Comparison of ENCODE assay signal across 16 cellular contexts in the genomic region with DNA sequence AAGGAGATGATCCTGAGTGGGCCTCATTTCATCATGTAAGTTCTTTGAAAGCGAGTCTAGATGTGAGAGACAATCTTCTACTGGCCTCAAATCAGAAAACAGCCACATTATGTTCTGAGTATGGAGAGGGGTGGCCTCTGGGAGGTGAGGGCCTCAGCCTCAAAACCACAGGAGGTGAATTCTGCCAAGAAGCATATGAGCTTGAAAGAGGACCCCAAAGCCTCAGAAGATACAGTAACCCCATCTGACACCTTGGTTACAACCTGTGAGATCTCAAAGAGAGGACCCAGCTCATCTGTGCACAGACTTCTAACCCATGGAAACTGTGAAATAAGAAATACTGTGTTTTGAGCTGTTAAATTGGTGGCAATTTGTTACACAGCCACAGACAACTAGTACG.
DNase-seq lines count a peak whose midpoint lies in the region; ATAC-seq lines count a peak whose summit lies in the region.
"Had no signal": no experiment of that assay in that cellular context is flagged by ENCODE, and none has a peak within 500 bp of the region (broad histone marks: within the 10 kb centered on the region; RNA-seq: fewer than 3 reads in every experiment).

No MANE protein-coding gene starts in this region.

- DNase-seq in CD8-positive, alpha-beta memory T cell, result peak in 3 of 5 donors; percentile 25 to 41 (median 34)
- DNase-seq in T-cell (peak in 11 of 34 experiments; percentile 1 to 37 (median 5)), medulla oblongata (ENCODE audit: extremely low spot score) (no peak), GM03348 (ENCODE audit: low spot score) (no peak)
- DNase-seq in central memory CD8-positive, alpha-beta T cell (ENCODE audit: low spot score in 2 of 2), result peak in 1 of 2 donors; percentile 33
- DNase-seq in stimulated activated effector memory CD8-positive, alpha-beta T cell treated with anti-CD3 and anti-CD28 coated beads, Interleukin-12 subunit alpha, Interleukin-12 subunit beta, amount 100 ng/mL, for 72 hours (ENCODE audit: low spot score in 2 of 2), result no peak
- DNase-seq: C1 segment of cervical spinal cord; DMS79 treated with DMSO at 0.1 percent for 48 hours; NCI-H1092 treated with DMSO at 0.1 percent for 48 hours; NCI-H2081 treated with DMSO at 0.1 percent for 48 hours; NCI-H510A; NCI-H748 treated with DMSO at 0.1 percent for 48 hours; NK-92 treated with Interleukin-12 subunit alpha and Interleukin-12 subunit beta, amount 100 ng/mL, for 24 hours; Right ventricle myocardium superior had no signal

- H3K4me1 Mint-ChIP-seq in CD8-positive, alpha-beta memory T cell, result peaks cover 81 to 97% (median 94%) of the 10 kb centered on the region in 3 donors
- H3K4me1 Mint-ChIP-seq in T-cell, result peaks cover 78 to 86% (median 83%) of the 10 kb centered on the region in 3 donors
- H3K4me1 Mint-ChIP-seq in central memory CD8-positive, alpha-beta T cell, result peaks cover 63% of the 10 kb centered on the region
- peaks cover 42% of the 10 kb centered on the region for H3K4me1 Mint-ChIP-seq in stimulated activated effector memory CD8-positive, alpha-beta T cell treated with anti-CD3 and anti-CD28 coated beads, Interleukin-12 subunit alpha, Interleukin-12 subunit beta, amount 100 ng/mL, for 72 hours

- ATAC-seq in T-cell (replicated peaks in 1 of 4) (peak in 3 of 4 experiments; percentile 40 to 59 (median 44)), HG03571 (IDR thresholded peaks at IDR 0.05; ENCODE audit: unreplicated experiment) (no peak)
- peak; percentile 80 for ATAC-seq in central memory CD8-positive, alpha-beta T cell (replicated peaks; ENCODE audit: extremely low read depth, poor library complexity, severe bottlenecking)
- ATAC-seq in stimulated activated effector memory CD8-positive, alpha-beta T cell treated with anti-CD3 and anti-CD28 coated beads, Interleukin-12 subunit alpha, Interleukin-12 subunit beta, amount 100 ng/mL, for 72 hours, result peak; percentile 79

- peaks cover 28% of the 10 kb centered on the region for H3K4me1 ChIP-seq in CD8-positive, alpha-beta memory T cell (ENCODE audit: insufficient read depth, low read length)
- H3K4me1 ChIP-seq: HAP-1 had no signal

- H3K27me3 Mint-ChIP-seq in CD8-positive, alpha-beta memory T cell, result no peaks in the 10 kb centered on the region
- no peaks in the 10 kb centered on the region for H3K27me3 Mint-ChIP-seq in T-cell
- H3K27me3 Mint-ChIP-seq in central memory CD8-positive, alpha-beta T cell, result no peaks in the 10 kb centered on the region

- no peaks in the 10 kb centered on the region for H3K9me3 Mint-ChIP-seq in CD8-positive, alpha-beta memory T cell
- no peaks in the 10 kb centered on the region for H3K9me3 Mint-ChIP-seq in T-cell
- no peaks in the 10 kb centered on the region for H3K9me3 Mint-ChIP-seq in central memory CD8-positive, alpha-beta T cell
- H3K9me3 Mint-ChIP-seq in stimulated activated effector memory CD8-positive, alpha-beta T cell treated with anti-CD3 and anti-CD28 coated beads, Interleukin-12 subunit alpha, Interleukin-12 subunit beta, amount 100 ng/mL, for 72 hours, result no peaks in the 10 kb centered on the region

- H3K9me3 ChIP-seq in CD8-positive, alpha-beta memory T cell (ENCODE audit: low read length), result no peaks in the 10 kb centered on the region
- H3K9me3 ChIP-seq: HAP-1 had no signal

- H3K4me3 ChIP-seq in CD8-positive, alpha-beta memory T cell (ENCODE audit: low read length), result no peak overlapping the region
- H3K4me3 ChIP-seq: HAP-1 had no signal

- no peaks in the 10 kb centered on the region for H3K36me3 ChIP-seq in CD8-positive, alpha-beta memory T cell (ENCODE audit: insufficient read depth, low read length)
- H3K36me3 ChIP-seq: HAP-1 had no signal

- H3K27ac Mint-ChIP-seq in CD8-positive, alpha-beta memory T cell, result peak overlapping the region in 6 of 8 donors; percentile 12 to 70 (median 54)
- peak overlapping the region; percentile 55 to 62 for H3K27ac Mint-ChIP-seq in T-cell
- H3K27ac Mint-ChIP-seq in central memory CD8-positive, alpha-beta T cell (ENCODE audit: low read depth), result peak overlapping the region; percentile 68
- peak overlapping the region; percentile 74 for H3K27ac Mint-ChIP-seq in stimulated activated effector memory CD8-positive, alpha-beta T cell treated with anti-CD3 and anti-CD28 coated beads, Interleukin-12 subunit alpha, Interleukin-12 subunit beta, amount 100 ng/mL, for 72 hours

- H3K4me3 Mint-ChIP-seq in CD8-positive, alpha-beta memory T cell, result peak overlapping the region in 3 of 7 donors; percentile 10 to 39 (median 36)
- H3K4me3 Mint-ChIP-seq in T-cell, result no peak overlapping the region
- no peak overlapping the region for H3K4me3 Mint-ChIP-seq in central memory CD8-positive, alpha-beta T cell
- H3K4me3 Mint-ChIP-seq in stimulated activated effector memory CD8-positive, alpha-beta T cell treated with anti-CD3 and anti-CD28 coated beads, Interleukin-12 subunit alpha, Interleukin-12 subunit beta, amount 100 ng/mL, for 72 hours, result no peak overlapping the region

- POLR2A ChIA-PET in CD8-positive, alpha-beta memory T cell (lab: Charles Lee), result interaction anchor here (1.2 kb wide), 1 partner anchor 124 kb away, joined by 3 read pairs; no protein-coding TSS in a partner anchor
- POLR2A ChIA-PET in T-cell (lab: Charles Lee), result interaction anchor here in 1 of 2 donors (0.7 kb wide), 2 partner anchors 55 to 697 kb away, joined by 3 read pairs; no protein-coding TSS in a partner anchor

- no peak overlapping the region for H3K27ac ChIP-seq in CD8-positive, alpha-beta memory T cell (ENCODE audit: low read depth, low read length)

- peaks cover 0 to 27% (median 7%) of the 10 kb centered on the region in 3 donors for H3K36me3 Mint-ChIP-seq in CD8-positive, alpha-beta memory T cell
- H3K36me3 Mint-ChIP-seq in T-cell, result peaks cover 24% of the 10 kb centered on the region
- peaks cover 1% of the 10 kb centered on the region for H3K36me3 Mint-ChIP-seq in central memory CD8-positive, alpha-beta T cell (ENCODE audit: insufficient read depth)
- H3K36me3 Mint-ChIP-seq in stimulated activated effector memory CD8-positive, alpha-beta T cell treated with anti-CD3 and anti-CD28 coated beads, Interleukin-12 subunit alpha, Interleukin-12 subunit beta, amount 100 ng/mL, for 72 hours, result no peaks in the 10 kb centered on the region

- CTCF ChIA-PET in CD8-positive, alpha-beta memory T cell (lab: Charles Lee), result no interaction called here
- CTCF ChIA-PET in T-cell (lab: Charles Lee), result no interaction called here

- H3K27me3 ChIP-seq in CD8-positive, alpha-beta memory T cell (ENCODE audit: insufficient read depth, low read length, poor library complexity, severe bottlenecking), result no peaks in the 10 kb centered on the region

Comparison
In these comparisons a context has a peak if more than half of its experiments do, and no peak if none do; other contexts are left out.
1. DNase-seq: peak in CD8-positive, alpha-beta memory T cell (3 of 5); none in stimulated activated effector memory CD8-positive, alpha-beta T cell treated with anti-CD3 and anti-CD28 coated beads, Interleukin-12 subunit alpha, Interleukin-12 subunit beta, amount 100 ng/mL, for 72 hours (0 of 2), medulla oblongata (single experiment) and GM03348 (single experiment).
2. Peak in every context shown above with its lines, with median percentiles within 50 percentile points of each other: H3K27ac Mint-ChIP-seq.